Comparison of ENCODE assay signal across 2 cellular contexts in genomic region chr9:3647652-3648051, GRCh38.
TF ChIP-seq lines count a peak whose summit lies in the region.

No MANE protein-coding gene starts in this region.

TF ChIP-seq in HCT116, 20 proteins besides CTCF, POLR2A, EP300 and RAD21 (continued from another document):
- no peak for TF ChIP-seq YY1 (IDR thresholded peaks at IDR 0.05; ENCODE audit: extremely low read depth, insufficient replicate concordance, low read depth, low read length)
- no peak for TF ChIP-seq REST (IDR thresholded peaks at IDR 0.05; ENCODE audit: low read depth)
- no peak for TF ChIP-seq ZFX (IDR thresholded peaks at IDR 0.05)
- TF ChIP-seq ATF3 (IDR thresholded peaks at IDR 0.05): no peak
- TF ChIP-seq ZNF274 (IDR thresholded peaks at IDR 0.05; ENCODE audit: low read depth, low read length): no peak
- no peak for TF ChIP-seq SIN3A (IDR thresholded peaks at IDR 0.05; ENCODE audit: low read depth)
- TF ChIP-seq MAX (IDR thresholded peaks at IDR 0.05): no peak
- no peak for TF ChIP-seq TCF7L2 (IDR thresholded peaks at IDR 0.05; ENCODE audit: borderline replicate concordance, extremely low read depth, insufficient read depth, insufficient read length)
- no peak for TF ChIP-seq CEBPB (IDR thresholded peaks at IDR 0.05; ENCODE audit: low read depth)
- no peak for TF ChIP-seq ELF1 (IDR thresholded peaks at IDR 0.05; ENCODE audit: borderline replicate concordance, low read depth)
- TF ChIP-seq ZBTB33 (IDR thresholded peaks at IDR 0.05; ENCODE audit: extremely low read depth, insufficient replicate concordance, low read length): no peak
- no peak for TF ChIP-seq EZH2 (IDR thresholded peaks at IDR 0.05)
- TF ChIP-seq SRF (IDR thresholded peaks at IDR 0.05; ENCODE audit: low read depth): no peak
- TF ChIP-seq CBX3 (IDR thresholded peaks at IDR 0.05; ENCODE audit: low read depth): no peak
- no peak for TF ChIP-seq EGR1 (IDR thresholded peaks at IDR 0.05; ENCODE audit: low read depth)
- no peak for TF ChIP-seq FOSL1 (IDR thresholded peaks at IDR 0.05; ENCODE audit: low read depth)
- TF ChIP-seq SP1 (IDR thresholded peaks at IDR 0.05; ENCODE audit: low read depth): no peak
- TF ChIP-seq JUND (IDR thresholded peaks at IDR 0.05): no peak

TF ChIP-seq in endothelial cell of umbilical vein, 7 proteins besides CTCF, POLR2A, EP300 and RAD21 (continued from another document):
- no peak for TF ChIP-seq GATA2 (IDR thresholded peaks at IDR 0.05; ENCODE audit: insufficient read depth, insufficient read length, low read depth, low read length)
- TF ChIP-seq POLR2AphosphoS5 (IDR thresholded peaks at IDR 0.05; ENCODE audit: insufficient read depth, low read depth, low read length): no peak
- no peak for TF ChIP-seq EZH2 (IDR thresholded peaks at IDR 0.05; ENCODE audit: borderline replicate concordance, low read depth, low read length, severe bottlenecking)
- TF ChIP-seq MAX (IDR thresholded peaks at IDR 0.05; ENCODE audit: insufficient read depth, insufficient read length): no peak
